ENCODE assay signal across 7 cellular contexts in genomic region chr16:56934599-56935145, GRCh38. TPM values are rescaled to one million over a fixed set of nuclear protein-coding genes. Genes with fewer than 3 reads are reported as not detected.
DNase-seq lines count a peak whose midpoint lies in the region; ATAC-seq and TF ChIP-seq lines count a peak whose summit lies in the region.
"Not testable (repeated sequence)": the region's sequence is repeated elsewhere in the genome, so short reads cannot be mapped to it uniquely, and the experiment has no call there.

No MANE protein-coding gene starts in this region.

- not testable (repeated sequence) for H3K9me3 ChIP-seq in PC-9 (ENCODE audit: insufficient read depth, low read depth); right atrium auricular region

- H3K27ac Mint-ChIP-seq in activated T-helper 2 cell treated with anti-CD3 and anti-CD28 coated beads, Interferon-gamma antibody, Interleukin-2, Interleukin-4, amounts not matched to agents 10 μg/mL and 5 μg/mL and 100 μg/mL, durations not matched to agents 14 hours and 24 hours and 36 hours = peak overlapping the region; percentile 64
- H3K27ac Mint-ChIP-seq in natural killer cell = peak overlapping the region; percentile 97 to 98
- peak overlapping the region; percentile 100 for H3K27ac Mint-ChIP-seq in stimulated activated effector memory CD8-positive, alpha-beta T cell treated with anti-CD3 and anti-CD28 coated beads, Interleukin-12 subunit alpha, Interleukin-12 subunit beta, amount 100 ng/mL, for 72 hours

- H3K4me3 ChIP-seq in GM12875 (ENCODE audit: low read depth, low read length) (peak overlapping the region; percentile 91), PC-9 (peak overlapping the region; percentile 97; the same call in 1 of the 2 replicates), choroid plexus epithelial cell (ENCODE audit: low read depth, low read length) (peak overlapping the region; percentile 99), right atrium auricular region (peak overlapping the region; percentile 70 to 99)

- H3K4me1 Mint-ChIP-seq in activated T-helper 2 cell treated with anti-CD3 and anti-CD28 coated beads, Interferon-gamma antibody, Interleukin-2, Interleukin-4, amounts not matched to agents 10 μg/mL and 5 μg/mL and 100 μg/mL, durations not matched to agents 14 hours and 24 hours and 36 hours (ENCODE audit: low read depth) = peaks cover 60% of the 10 kb centered on the region
- H3K4me1 Mint-ChIP-seq in natural killer cell = peaks cover 52 to 66% of the 10 kb centered on the region in 2 donors
- H3K4me1 Mint-ChIP-seq in stimulated activated effector memory CD8-positive, alpha-beta T cell treated with anti-CD3 and anti-CD28 coated beads, Interleukin-12 subunit alpha, Interleukin-12 subunit beta, amount 100 ng/mL, for 72 hours = peaks cover 71% of the 10 kb centered on the region

- BruUV-seq in PC-9 (replicated peaks; lab: Mats Ljungman, UMichigan) = not testable (repeated sequence)

- H3K27me3 Mint-ChIP-seq in activated T-helper 2 cell treated with anti-CD3 and anti-CD28 coated beads, Interferon-gamma antibody, Interleukin-2, Interleukin-4, amounts not matched to agents 10 μg/mL and 5 μg/mL and 100 μg/mL, durations not matched to agents 14 hours and 24 hours and 36 hours (ENCODE audit: low read depth); natural killer cell (ENCODE audit: low read depth in 2 of 2): not testable (repeated sequence)

- H3K27ac ChIP-seq in PC-9 = not testable (repeated sequence)
- peak overlapping the region; percentile 96 to 100 for H3K27ac ChIP-seq in right atrium auricular region

- H2AFZ ChIP-seq in PC-9 = not testable (repeated sequence)

- not testable (repeated sequence) for H3K27me3 ChIP-seq in PC-9 (ENCODE audit: insufficient read depth, low read depth); right atrium auricular region

- H3K4me2 ChIP-seq in PC-9 = peak overlapping the region; percentile 85

- intact Hi-C loops in PC-9 (cut with micrococcal nuclease; ENCODE audit: unreplicated experiment); natural killer cell (cut with micrococcal nuclease): not testable (repeated sequence)
- intact Hi-C loops in activated T-helper 2 cell treated with anti-CD3 and anti-CD28 coated beads, Interferon-gamma antibody, Interleukin-2, Interleukin-4, amounts not matched to agents 10 μg/mL and 5 μg/mL and 100 μg/mL, durations not matched to agents 14 hours and 24 hours and 36 hours (cut with micrococcal nuclease) = loop anchor here (5.0 to 10.0 kb wide), 3 partner anchors 53 to 670 kb away; partner anchors contain the start of genes NLRC5 and NUP93

- not testable (repeated sequence) for TF ChIP-seq CTCF in GM12875 (IDR thresholded peaks at IDR 0.05; ENCODE audit: borderline replicate concordance, insufficient read depth, low read depth, low read length); PC-9 (conservative IDR thresholded peaks at IDR 0.05); choroid plexus epithelial cell (conservative IDR thresholded peaks at IDR 0.05; ENCODE audit: low read depth, low read length); right atrium auricular region (IDR thresholded peaks at IDR 0.05); natural killer cell (IDR thresholded peaks at IDR 0.05)

- peaks cover 73% of the 10 kb centered on the region for H3K36me3 Mint-ChIP-seq in activated T-helper 2 cell treated with anti-CD3 and anti-CD28 coated beads, Interferon-gamma antibody, Interleukin-2, Interleukin-4, amounts not matched to agents 10 μg/mL and 5 μg/mL and 100 μg/mL, durations not matched to agents 14 hours and 24 hours and 36 hours (ENCODE audit: low read depth)
- H3K36me3 Mint-ChIP-seq in natural killer cell = peaks cover 14% of the 10 kb centered on the region
- H3K36me3 Mint-ChIP-seq in stimulated activated effector memory CD8-positive, alpha-beta T cell treated with anti-CD3 and anti-CD28 coated beads, Interleukin-12 subunit alpha, Interleukin-12 subunit beta, amount 100 ng/mL, for 72 hours = peaks cover 86% of the 10 kb centered on the region

- H4K20me1 ChIP-seq in PC-9 (ENCODE audit: insufficient read depth) = peaks cover 53% of the 10 kb centered on the region

- not testable (repeated sequence) for DNase-seq in PC-9; activated T-helper 2 cell treated with anti-CD3 and anti-CD28 coated beads, Interferon-gamma antibody, Interleukin-2, Interleukin-4, amounts not matched to agents 10 μg/mL and 5 μg/mL and 100 μg/mL, durations not matched to agents 14 hours and 24 hours and 36 hours (ENCODE audit: low spot score); choroid plexus epithelial cell (ENCODE audit: low read depth); right atrium auricular region (ENCODE audit: low spot score); natural killer cell; stimulated activated effector memory CD8-positive, alpha-beta T cell treated with anti-CD3 and anti-CD28 coated beads, Interleukin-12 subunit alpha, Interleukin-12 subunit beta, amount 100 ng/mL, for 72 hours (ENCODE audit: low spot score in 2 of 2)

- H3K9me3 Mint-ChIP-seq in activated T-helper 2 cell treated with anti-CD3 and anti-CD28 coated beads, Interferon-gamma antibody, Interleukin-2, Interleukin-4, amounts not matched to agents 10 μg/mL and 5 μg/mL and 100 μg/mL, durations not matched to agents 14 hours and 24 hours and 36 hours; natural killer cell; stimulated activated effector memory CD8-positive, alpha-beta T cell treated with anti-CD3 and anti-CD28 coated beads, Interleukin-12 subunit alpha, Interleukin-12 subunit beta, amount 100 ng/mL, for 72 hours: not testable (repeated sequence)

- H3K4me1 ChIP-seq in PC-9 (replicated peaks; ENCODE audit: insufficient read depth) (peaks cover 25% of the 10 kb centered on the region), right atrium auricular region (peaks cover 0 to 45% of the 10 kb centered on the region in 2 donors)

- peak overlapping the region; percentile 98 for H3K4me3 Mint-ChIP-seq in activated T-helper 2 cell treated with anti-CD3 and anti-CD28 coated beads, Interferon-gamma antibody, Interleukin-2, Interleukin-4, amounts not matched to agents 10 μg/mL and 5 μg/mL and 100 μg/mL, durations not matched to agents 14 hours and 24 hours and 36 hours (ENCODE audit: low read depth)
- H3K4me3 Mint-ChIP-seq in natural killer cell = peak overlapping the region; percentile 98
- H3K4me3 Mint-ChIP-seq in stimulated activated effector memory CD8-positive, alpha-beta T cell treated with anti-CD3 and anti-CD28 coated beads, Interleukin-12 subunit alpha, Interleukin-12 subunit beta, amount 100 ng/mL, for 72 hours = peak overlapping the region; percentile 99

- not testable (repeated sequence) for ATAC-seq in natural killer cell; stimulated activated effector memory CD8-positive, alpha-beta T cell treated with anti-CD3 and anti-CD28 coated beads, Interleukin-12 subunit alpha, Interleukin-12 subunit beta, amount 100 ng/mL, for 72 hours

- peaks cover 31% of the 10 kb centered on the region for H3F3A ChIP-seq in PC-9 (ENCODE audit: insufficient read depth, low read depth)

- H3K79me2 ChIP-seq in PC-9 (ENCODE audit: low read depth) = peaks cover 49% of the 10 kb centered on the region

- not testable (repeated sequence) for H3K9me2 ChIP-seq in PC-9 (ENCODE audit: insufficient read depth)

- peaks cover 58% of the 10 kb centered on the region for H3K36me3 ChIP-seq in PC-9 (ENCODE audit: low read depth)
- H3K36me3 ChIP-seq in right atrium auricular region = peaks cover 49% of the 10 kb centered on the region

- CTCF ChIA-PET in PC-9 (lab: Charles Lee) = interaction anchor here (0.7 kb wide), 1 partner anchor 119 kb away, joined by 18 read pairs; no protein-coding TSS in a partner anchor

- POLR2A ChIA-PET in PC-9 (lab: Charles Lee; ENCODE audit: unreplicated experiment) = interaction anchor here (0.6 kb wide), 1 partner anchor 14 kb away, joined by 3 read pairs; no protein-coding TSS in a partner anchor

RNA-seq across cellular contexts. Expression of gene HERPUD1, which starts 2.7 kb away (rescaled TPM):
- total RNA-seq in PC-9 (2021) = 23.5 and 35.3 TPM in 2 replicates
- 172 and 175 TPM in 2 replicates for total RNA-seq in activated T-helper 2 cell treated with anti-CD3 and anti-CD28 coated beads, Interferon-gamma antibody, Interleukin-2, Interleukin-4, amounts not matched to agents 10 μg/mL and 5 μg/mL and 100 μg/mL, durations not matched to agents 14 hours and 24 hours and 36 hours
- total RNA-seq in right atrium auricular region = 100 to 1,000 TPM in 1 of 2 donors, 10 to 100 TPM in 1; 76.4 to 140 TPM
- total RNA-seq in natural killer cell = 100 to 1,000 TPM; 181 to 266 (median 243) TPM

RNA-seq across cellular contexts. Expression of gene CETP, which starts 27.1 kb away (rescaled TPM):
- not detected in 2 replicates for total RNA-seq in PC-9 (2021)
- not detected in 2 replicates for total RNA-seq in activated T-helper 2 cell treated with anti-CD3 and anti-CD28 coated beads, Interferon-gamma antibody, Interleukin-2, Interleukin-4, amounts not matched to agents 10 μg/mL and 5 μg/mL and 100 μg/mL, durations not matched to agents 14 hours and 24 hours and 36 hours
- total RNA-seq in right atrium auricular region = not detected
- total RNA-seq in natural killer cell = under 1 TPM in 1 of 3 donors, not detected in 2; 0.14 TPM

RNA-seq across cellular contexts. Expression of gene NLRC5, which starts 54.7 kb away (rescaled TPM):
- total RNA-seq in PC-9 (2021) (21.9 and 29.7 TPM in 2 replicates), right atrium auricular region (1 to 10 TPM; 8.0 to 9.7 TPM), natural killer cell (100 to 1,000 TPM; 320 to 563 (median 535) TPM)
- 166 and 169 TPM in 2 replicates for total RNA-seq in activated T-helper 2 cell treated with anti-CD3 and anti-CD28 coated beads, Interferon-gamma antibody, Interleukin-2, Interleukin-4, amounts not matched to agents 10 μg/mL and 5 μg/mL and 100 μg/mL, durations not matched to agents 14 hours and 24 hours and 36 hours
